Comparison of ENCODE assay signal across 8 cellular contexts in the genomic region with DNA sequence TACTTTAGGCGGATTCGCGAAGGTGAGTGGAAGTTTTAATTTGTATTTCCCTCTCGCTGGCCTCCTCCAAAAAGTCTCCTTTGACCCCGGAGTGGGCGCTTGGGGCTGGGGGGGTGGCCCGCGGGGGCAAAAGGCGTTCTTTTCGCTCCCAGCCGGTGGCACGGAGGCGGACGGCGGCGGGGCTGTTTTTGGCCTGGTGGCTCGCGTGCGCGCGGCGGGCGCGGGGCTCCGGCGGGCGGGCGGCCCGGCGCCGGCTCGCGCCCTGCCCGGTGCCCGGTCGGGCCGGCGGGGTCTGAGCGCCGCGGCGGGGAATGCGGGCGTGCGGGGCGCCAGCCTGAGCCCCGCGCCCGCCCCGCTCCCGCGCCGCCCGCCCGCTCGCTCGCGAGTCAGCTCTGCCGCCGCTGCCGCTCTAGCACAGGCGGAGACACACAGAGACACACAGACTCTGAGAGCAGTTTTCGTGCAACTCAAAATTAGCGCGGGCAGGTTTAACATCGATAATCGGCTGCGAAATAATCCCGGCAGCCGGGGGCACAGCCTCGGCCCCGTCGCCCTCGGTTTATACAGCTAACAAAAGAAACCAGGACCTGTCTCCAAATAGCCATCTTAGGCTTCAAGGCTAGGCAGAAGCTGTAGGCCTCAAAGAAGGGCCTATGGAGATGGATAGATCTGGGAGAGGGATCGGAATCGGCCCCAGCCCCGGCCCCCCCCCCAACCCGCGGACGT. TPM values are rescaled to one million over a fixed set of nuclear protein-coding genes. Genes with fewer than 3 reads are reported as not detected.
DNase-seq lines count a peak whose midpoint lies in the region; ATAC-seq and TF ChIP-seq lines count a peak whose summit lies in the region.

No MANE protein-coding gene starts in this region.

- CTCF ChIA-PET in GM10248 (lab: Yijun Ruan, JAX) = interaction anchor here (0.7 to 4.8 kb wide), 6 partner anchors 10 to 85 kb away, joined by 3 to 26 read pairs (median 6); no protein-coding TSS in a partner anchor
- CTCF ChIA-PET in mammary epithelial cell (lab: Charles Lee; ENCODE audit: low non-redundant PET) = interaction anchor here (0.7 kb wide), 1 partner anchor 20 kb away, joined by 3 read pairs; no protein-coding TSS in a partner anchor

- TF ChIP-seq CTCF in GM10248 (IDR thresholded peaks at IDR 0.05; ENCODE audit: control extremely low read depth, extremely low read depth, low read depth, missing control alignments) = no peak
- TF ChIP-seq CTCF in VCaP (conservative IDR thresholded peaks at IDR 0.05) = no peak
- no peak for TF ChIP-seq CTCF in mammary epithelial cell (conservative IDR thresholded peaks at IDR 0.05 in 1 of 2, IDR thresholded peaks at IDR 0.05 in 1 of 2; ENCODE audit: extremely low read depth in 1 of 2, insufficient read depth in 1 of 2, low read depth in 1 of 2, low read length in 2 of 2)
- TF ChIP-seq CTCF in smooth muscle cell (IDR thresholded peaks at IDR 0.05; ENCODE audit: borderline replicate concordance, insufficient read depth, poor library complexity, severe bottlenecking) = no peak

- ATAC-seq in GM21367 (IDR thresholded peaks at IDR 0.05; ENCODE audit: unreplicated experiment) = no peak
- no peak for ATAC-seq in GM21825 (IDR thresholded peaks at IDR 0.05; ENCODE audit: unreplicated experiment)

- dilution Hi-C loops in mammary epithelial cell (cut with HindIII; ENCODE audit: low sequenced_read_pairs) = no loop called here

- intact Hi-C loops in mammary epithelial cell (cut with micrococcal nuclease) = no loop called here

- H3K4me3 ChIP-seq in mammary epithelial cell (replicated peaks in 1 of 3; ENCODE audit: insufficient read depth in 1 of 3, low read depth in 2 of 3, low read length in 3 of 3) (peak overlapping the region; percentile 74 to 98 (median 86)), smooth muscle cell (peak overlapping the region; percentile 87)

- no TSS peak for BruUV-seq in mammary epithelial cell (replicated peaks; lab: Mats Ljungman, UMichigan)

- H3K9me3 ChIP-seq in mammary epithelial cell (replicated peaks; ENCODE audit: insufficient read depth, low read length) (no peaks in the 10 kb centered on the region), smooth muscle cell (replicated peaks; ENCODE audit: low read depth) (no peaks in the 10 kb centered on the region)

- H3F3A ChIP-seq in smooth muscle cell (ENCODE audit: low read depth) = peaks cover 21% of the 10 kb centered on the region

- H3K27ac ChIP-seq in VCaP (peak overlapping the region; percentile 100), mammary epithelial cell (ENCODE audit: insufficient read depth, low read depth, low read length) (peak overlapping the region; percentile 87), smooth muscle cell (ENCODE audit: low read depth) (peak overlapping the region; percentile 93)

- H3K27me3 ChIP-seq in mammary epithelial cell (ENCODE audit: insufficient read depth, low read length) (no peaks in the 10 kb centered on the region), smooth muscle cell (ENCODE audit: low read depth) (no peaks in the 10 kb centered on the region)

- H3K4me1 ChIP-seq in mammary epithelial cell (ENCODE audit: insufficient read depth, low read length) = peaks cover 2% of the 10 kb centered on the region
- peaks cover 28% of the 10 kb centered on the region for H3K4me1 ChIP-seq in smooth muscle cell (ENCODE audit: low read depth)

- peak; percentile 27 for DNase-seq in GM10248 (ENCODE audit: extremely low spot score)
- DNase-seq in NCI-H1092 treated with DMSO at 0.1 percent for 48 hours (lab: John Stamatoyannopoulos, UW) = peak; percentile 87
- DNase-seq in mammary epithelial cell = peak; percentile 58
- peak; percentile 62 for DNase-seq in inferior parietal cortex (ENCODE audit: extremely low spot score)
- peak; percentile 15 for DNase-seq in smooth muscle cell (lab: John Stamatoyannopoulos, UW; ENCODE audit: unreplicated experiment)

- no peaks in the 10 kb centered on the region for H3K36me3 ChIP-seq in mammary epithelial cell (ENCODE audit: insufficient read depth, low read length)
- no peaks in the 10 kb centered on the region for H3K36me3 ChIP-seq in smooth muscle cell (ENCODE audit: low read depth)

- POLR2A ChIA-PET in GM10248 (lab: Yijun Ruan, JAX) = no interaction called here

- H3K9ac ChIP-seq in mammary epithelial cell (ENCODE audit: insufficient read depth, low read length) (peak overlapping the region; percentile 96), smooth muscle cell (ENCODE audit: low read depth) (peak overlapping the region; percentile 95)

- 0% methylated on average over 1 of the region's 80 CpGs for WGBS in mammary epithelial cell (ENCODE audit: low coverage, missing lambda C conversion rate)
- under 1% methylated on average over 33 of the region's 80 CpGs for WGBS in smooth muscle cell (ENCODE audit: low lambda C conversion rate)

- H4K20me1 ChIP-seq in mammary epithelial cell (ENCODE audit: insufficient read depth, low read length) (no peaks in the 10 kb centered on the region), smooth muscle cell (ENCODE audit: low read depth) (peaks cover 14% of the 10 kb centered on the region)

- peak overlapping the region; percentile 91 for H3K4me2 ChIP-seq in mammary epithelial cell (ENCODE audit: insufficient read depth, low read depth, low read length)
- H3K4me2 ChIP-seq in smooth muscle cell = peak overlapping the region; percentile 97

- peak overlapping the region; percentile 86 for H2AFZ ChIP-seq in mammary epithelial cell (ENCODE audit: low read depth, low read length)
- peak overlapping the region; percentile 97 for H2AFZ ChIP-seq in smooth muscle cell (ENCODE audit: low read depth)

- in situ Hi-C loops in mammary epithelial cell (cut with MboI; ENCODE audit: low sequenced_read_pairs in 2 of 2) = loop anchor here in 1 of 2 donors (25.0 kb wide), 1 partner anchor 518 kb away; the partner anchor contains the start of gene ANO6

- H3K79me2 ChIP-seq in mammary epithelial cell (ENCODE audit: insufficient read depth, low read length) = peaks cover 75% of the 10 kb centered on the region
- H3K79me2 ChIP-seq in smooth muscle cell (ENCODE audit: low read depth) = peaks cover 57% of the 10 kb centered on the region

RNA-seq across cellular contexts. Expression of gene ARID2, which starts 0.8 kb away (rescaled TPM):
- 10 to 100 TPM; 22.2 to 24.3 TPM for total RNA-seq in mammary epithelial cell
- polyA plus RNA-seq in mammary epithelial cell = 13.8 TPM
- 15.7 TPM for polyA minus RNA-seq in mammary epithelial cell
- total RNA-seq in smooth muscle cell = 36.2 and 37.2 TPM in 2 replicates
- 8.2 and 9.9 TPM in 2 replicates for polyA plus RNA-seq in smooth muscle cell

Comparison
In these comparisons a context has a peak if more than half of its experiments do, and no peak if none do; other contexts are left out.
1. DNase-seq: peak in every context shown above with its lines; median percentile 87 in NCI-H1092 treated with DMSO at 0.1 percent for 48 hours; 62 in inferior parietal cortex; 58 in mammary epithelial cell; 27 in GM10248; 15 in smooth muscle cell.